25 cellular contexts compared by ENCODE assay signal in genomic region chr2:17713291-17713690, GRCh38. TPM values are rescaled to one million over a fixed set of nuclear protein-coding genes. Genes with fewer than 3 reads are reported as not detected.
A peak's percentile ranks its signal among the peaks of the same experiment; 100 is the strongest.
DNase-seq lines count a peak whose midpoint lies in the region; ATAC-seq, FAIRE-seq and TF ChIP-seq lines count a peak whose summit lies in the region.
"Had no signal": no experiment of that assay in that cellular context is flagged by ENCODE, and none has a peak within 500 bp of the region (broad histone marks: within the 10 kb centered on the region; RNA-seq: fewer than 3 reads in every experiment).

No MANE protein-coding gene starts in this region.

- no peak overlapping the region for H3K4me3 Mint-ChIP-seq in activated naive CD4-positive, alpha-beta T cell treated with anti-CD3 and anti-CD28 coated beads, Interleukin-2, amount 50 U/mL, for 24 hours
- H3K4me3 Mint-ChIP-seq in stimulated activated memory B cell treated with anti-CD40 and anti-IgM and Interleukin-4, amounts not matched to agents 10 μg/mL and 1 μg/mL and 100 μg/mL, for 72 hours, result no peak overlapping the region
- no peak overlapping the region for H3K4me3 Mint-ChIP-seq in chondrocyte (ENCODE audit: unreplicated experiment)
- H3K4me3 Mint-ChIP-seq: CD8-positive, alpha-beta T cell had no signal

- intact Hi-C loops in body of pancreas (cut with DNase I), result no loop called here

- WGBS in body of pancreas, 2 donors, result 94 to 100% methylated on average over 1 of the region's 1 CpG

- no peak for ATAC-seq in stimulated activated memory B cell treated with anti-CD40 and anti-IgM and Interleukin-4, amounts not matched to agents 10 μg/mL and 1 μg/mL and 100 μg/mL, for 72 hours
- ATAC-seq in body of pancreas, result no peak
- ATAC-seq: CD8-positive, alpha-beta T cell; GM12878 had no signal

- H3K4me3 ChIP-seq in bronchial epithelial cell (ENCODE audit: low read depth, low read length) (no peak overlapping the region), body of pancreas (no peak overlapping the region)
- H3K4me3 ChIP-seq: BLaER1, GM12878 had no signal

- H3K36me3 Mint-ChIP-seq in activated naive CD4-positive, alpha-beta T cell treated with anti-CD3 and anti-CD28 coated beads, Interleukin-2, amount 50 U/mL, for 24 hours, result peaks cover 16% of the 10 kb centered on the region
- H3K36me3 Mint-ChIP-seq in stimulated activated memory B cell treated with anti-CD40 and anti-IgM and Interleukin-4, amounts not matched to agents 10 μg/mL and 1 μg/mL and 100 μg/mL, for 72 hours, result peaks cover 33% of the 10 kb centered on the region
- peaks cover 23% of the 10 kb centered on the region for H3K36me3 Mint-ChIP-seq in chondrocyte (ENCODE audit: low read depth)

- H3K27ac ChIP-seq in layer of hippocampus (ENCODE audit: low read depth, low read length) (peak overlapping the region; percentile 35), body of pancreas (no peak overlapping the region)
- H3K27ac ChIP-seq: BLaER1, HL-60 had no signal

- H3K27me3 ChIP-seq in bronchial epithelial cell (ENCODE audit: control insufficient read depth, insufficient read depth, low read length) (no peaks in the 10 kb centered on the region), layer of hippocampus (ENCODE audit: control insufficient read depth, insufficient read depth, low read length) (no peaks in the 10 kb centered on the region), body of pancreas (no peaks in the 10 kb centered on the region)
- H3K27me3 ChIP-seq: BLaER1 had no signal

- peak overlapping the region; percentile 5 for H3K27ac Mint-ChIP-seq in activated naive CD4-positive, alpha-beta T cell treated with anti-CD3 and anti-CD28 coated beads, Interleukin-2, amount 50 U/mL, for 24 hours
- H3K27ac Mint-ChIP-seq in stimulated activated memory B cell treated with anti-CD40 and anti-IgM and Interleukin-4, amounts not matched to agents 10 μg/mL and 1 μg/mL and 100 μg/mL, for 72 hours, result peak overlapping the region; percentile 4
- H3K27ac Mint-ChIP-seq in chondrocyte (ENCODE audit: unreplicated experiment), result no peak overlapping the region
- H3K27ac Mint-ChIP-seq: CD8-positive, alpha-beta T cell had no signal

- no peak for TF ChIP-seq CTCF in bronchial epithelial cell (IDR thresholded peaks at IDR 0.05; ENCODE audit: insufficient read depth, low read length, severe bottlenecking)
- no peak for TF ChIP-seq CTCF in GM10266 (IDR thresholded peaks at IDR 0.05; ENCODE audit: control insufficient read depth, insufficient read depth, low read depth, missing control alignments)
- no peak for TF ChIP-seq CTCF in chondrocyte (IDR thresholded peaks at IDR 0.05)
- no peak for TF ChIP-seq CTCF in body of pancreas (IDR thresholded peaks at IDR 0.05)

- FAIRE-seq in bronchial epithelial cell (lab: Jason Lieb, UNC), result peak; percentile 70
- FAIRE-seq: GM12878, GM18507, H54 had no signal

- H3K9me3 ChIP-seq in body of pancreas, result no peaks in the 10 kb centered on the region
- H3K9me3 ChIP-seq: BLaER1 had no signal

- H3K9me3 Mint-ChIP-seq in activated naive CD4-positive, alpha-beta T cell treated with anti-CD3 and anti-CD28 coated beads, Interleukin-2, amount 50 U/mL, for 24 hours, result no peaks in the 10 kb centered on the region
- no peaks in the 10 kb centered on the region for H3K9me3 Mint-ChIP-seq in stimulated activated memory B cell treated with anti-CD40 and anti-IgM and Interleukin-4, amounts not matched to agents 10 μg/mL and 1 μg/mL and 100 μg/mL, for 72 hours
- H3K9me3 Mint-ChIP-seq in chondrocyte (ENCODE audit: low read depth), result no peaks in the 10 kb centered on the region
- H3K9me3 Mint-ChIP-seq: CD8-positive, alpha-beta T cell had no signal

- H3K4me1 Mint-ChIP-seq in activated naive CD4-positive, alpha-beta T cell treated with anti-CD3 and anti-CD28 coated beads, Interleukin-2, amount 50 U/mL, for 24 hours, result no peaks in the 10 kb centered on the region
- H3K4me1 Mint-ChIP-seq in stimulated activated memory B cell treated with anti-CD40 and anti-IgM and Interleukin-4, amounts not matched to agents 10 μg/mL and 1 μg/mL and 100 μg/mL, for 72 hours, result no peaks in the 10 kb centered on the region
- no peaks in the 10 kb centered on the region for H3K4me1 Mint-ChIP-seq in chondrocyte (ENCODE audit: low read depth)

- TF ChIP-seq POLR2A in body of pancreas (IDR thresholded peaks at IDR 0.05), result no peak

- H3K4me1 ChIP-seq in body of pancreas, result no peaks in the 10 kb centered on the region
- H3K4me1 ChIP-seq: BLaER1 had no signal

- DNase-seq in activated naive CD4-positive, alpha-beta T cell treated with Interleukin-2 at 50 U/mL for 16 hours, result no peak
- DNase-seq in bronchial epithelial cell (ENCODE audit: low read depth) (no peak), GM10266 (ENCODE audit: extremely low spot score) (no peak), chondrocyte (ENCODE audit: low spot score) (no peak), body of pancreas (no peak)
- DNase-seq: Calu3; CD8-positive, alpha-beta T cell; GF-D8; IMR-90; Karpas-422; NCI-H1417 treated with DMSO at 0.1 percent for 48 hours; NCI-H187 treated with DMSO at 0.1 percent for 48 hours; NCI-H226; NCI-H524; NCI-H82; OCI-M1; SHP77 had no signal

- H3K36me3 ChIP-seq in bronchial epithelial cell (ENCODE audit: control insufficient read depth, insufficient read depth, low read length), result peaks cover 9% of the 10 kb centered on the region
- H3K36me3 ChIP-seq in body of pancreas (replicated peaks in 1 of 2; ENCODE audit: insufficient read depth in 1 of 2, low read depth in 2 of 2), result peaks cover 0 to 9% of the 10 kb centered on the region in 2 donors

- no peaks in the 10 kb centered on the region for H3K27me3 Mint-ChIP-seq in activated naive CD4-positive, alpha-beta T cell treated with anti-CD3 and anti-CD28 coated beads, Interleukin-2, amount 50 U/mL, for 24 hours
- no peaks in the 10 kb centered on the region for H3K27me3 Mint-ChIP-seq in stimulated activated memory B cell treated with anti-CD40 and anti-IgM and Interleukin-4, amounts not matched to agents 10 μg/mL and 1 μg/mL and 100 μg/mL, for 72 hours
- H3K27me3 Mint-ChIP-seq in chondrocyte (ENCODE audit: low read depth), result no peaks in the 10 kb centered on the region

RNA-seq across cellular contexts. Expression of gene SMC6, which starts 40.3 kb away (rescaled TPM):
- total RNA-seq in bronchial epithelial cell (20.5 and 23.0 TPM in 2 replicates), chondrocyte (20.1 to 21.0 TPM (median 21.0 TPM) in 3 replicates), body of pancreas (10 to 100 TPM in 1 of 2 donors, 1 to 10 TPM in 1; 9.9 to 11.9 TPM)

RNA-seq across cellular contexts. Expression of gene GEN1, which starts 40.6 kb away (rescaled TPM):
- total RNA-seq in bronchial epithelial cell (2.6 and 2.7 TPM in 2 replicates), chondrocyte (7.2 to 9.4 TPM (median 7.6 TPM) in 3 replicates), body of pancreas (1 to 10 TPM; 6.5 to 7.6 TPM)
